Comparison of ENCODE assay signal across 19 cellular contexts in the genomic region with DNA sequence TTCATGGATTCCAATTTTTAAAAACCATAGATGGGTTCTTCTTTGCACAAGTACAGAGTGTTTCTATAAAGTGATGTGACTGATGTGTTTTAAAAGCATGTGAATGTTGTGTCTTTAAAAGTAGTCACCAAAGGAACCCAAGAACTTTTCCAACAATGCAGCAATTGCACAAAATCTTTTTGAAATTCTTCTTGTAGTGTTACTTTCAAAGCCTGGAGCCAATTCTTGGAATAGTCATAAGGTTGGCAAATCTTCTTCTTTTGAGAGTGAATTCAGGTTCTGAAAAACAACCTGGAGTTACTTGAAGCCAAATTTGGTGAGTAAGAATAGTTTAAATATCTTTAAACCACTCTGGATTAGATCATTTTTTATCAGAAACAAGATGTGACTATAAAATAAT. TPM values are rescaled to one million over a fixed set of nuclear protein-coding genes. Genes with fewer than 3 reads are reported as not detected.
DNase-seq lines count a peak whose midpoint lies in the region; ATAC-seq and TF ChIP-seq lines count a peak whose summit lies in the region.
"Had no signal": no experiment of that assay in that cellular context is flagged by ENCODE, and none has a peak within 500 bp of the region (broad histone marks: within the 10 kb centered on the region; RNA-seq: fewer than 3 reads in every experiment).

No MANE protein-coding gene starts in this region.

- peak overlapping the region in 1 of 2 donors; percentile 6 for H3K27ac ChIP-seq in right atrium auricular region
- H3K27ac ChIP-seq: A549, SK-N-MC had no signal

- H3K36me3 Mint-ChIP-seq in osteocyte (ENCODE audit: unreplicated experiment) = peaks cover 72% of the 10 kb centered on the region

- TF ChIP-seq CTCF in epithelial cell of esophagus (IDR thresholded peaks at IDR 0.05; ENCODE audit: insufficient read depth, low read depth, low read length, missing control alignments) (no peak), osteocyte (IDR thresholded peaks at IDR 0.05) (no peak), right atrium auricular region (IDR thresholded peaks at IDR 0.05) (no peak)

- no peaks in the 10 kb centered on the region for H3K27me3 ChIP-seq in right atrium auricular region

- H3K4me3 ChIP-seq in epithelial cell of esophagus (ENCODE audit: low read length) (no peak overlapping the region), right atrium auricular region (no peak overlapping the region)
- H3K4me3 ChIP-seq: A549, HAP-1, SK-N-MC had no signal

- H3K4me3 Mint-ChIP-seq in osteocyte (ENCODE audit: unreplicated experiment) = no peak overlapping the region
- H3K4me3 Mint-ChIP-seq: activated CD4-positive, alpha-beta T cell treated with anti-CD3 and anti-CD28 coated beads, Interleukin-2, amount 10 ng/mL, durations not matched to agents 24 days and 14 days; CD8-positive, alpha-beta memory T cell; nephron had no signal

- DNase-seq in AG08395 (ENCODE audit: low spot score) = peak; percentile 42
- peak; percentile 62 for DNase-seq in amniotic epithelial cell (ENCODE audit: low read depth)
- DNase-seq in epithelial cell of esophagus (ENCODE audit: low read depth) = peak; percentile 58
- DNase-seq in osteocyte (ENCODE audit: extremely low spot score, unreplicated experiment) = no peak
- no peak for DNase-seq in activated naive CD4-positive, alpha-beta T cell treated with anti-CD3 and anti-CD28 coated beads, Interleukin-2, amount 50 U/mL, for 16 hours
- no peak for DNase-seq in right atrium auricular region (ENCODE audit: low spot score)
- no peak for DNase-seq in A172 (ENCODE audit: low spot score)
- no peak for DNase-seq in left lobe of liver (ENCODE audit: low spot score)
- DNase-seq: CD8-positive, alpha-beta memory T cell; MM.1S; NCI-H2029; NCI-H526 treated with DMSO at 0.1 percent for 48 hours; PC-3 had no signal

- H3K27me3 Mint-ChIP-seq in osteocyte (ENCODE audit: unreplicated experiment) = no peaks in the 10 kb centered on the region
- H3K27me3 Mint-ChIP-seq: activated CD4-positive, alpha-beta T cell treated with anti-CD3 and anti-CD28 coated beads, Interleukin-2, amount 10 ng/mL, durations not matched to agents 24 days and 14 days had no signal

- H3K9me3 ChIP-seq in right atrium auricular region = no peaks in the 10 kb centered on the region
- H3K9me3 ChIP-seq: A549, HAP-1 had no signal

- peaks cover 10% of the 10 kb centered on the region for H3K36me3 ChIP-seq in right atrium auricular region
- H3K36me3 ChIP-seq: HAP-1 had no signal

- peaks cover 0 to 21% of the 10 kb centered on the region in 2 donors for H3K4me1 ChIP-seq in right atrium auricular region
- H3K4me1 ChIP-seq: A549, HAP-1 had no signal

- no peaks in the 10 kb centered on the region for H3K9me3 Mint-ChIP-seq in osteocyte (ENCODE audit: unreplicated experiment)
- H3K9me3 Mint-ChIP-seq: CD8-positive, alpha-beta memory T cell had no signal

- H3K4me1 Mint-ChIP-seq in osteocyte (ENCODE audit: unreplicated experiment) = peaks cover 68% of the 10 kb centered on the region

- peak overlapping the region; percentile 28 for H3K27ac Mint-ChIP-seq in osteocyte (ENCODE audit: unreplicated experiment)
- H3K27ac Mint-ChIP-seq: activated CD4-positive, alpha-beta T cell treated with anti-CD3 and anti-CD28 coated beads, Interleukin-2, amount 10 ng/mL, durations not matched to agents 24 days and 14 days; activated naive CD4-positive, alpha-beta T cell treated with anti-CD3 and anti-CD28 coated beads, Interleukin-2, amount 50 U/mL, for 72 hours; CD8-positive, alpha-beta memory T cell; nephron had no signal

- no peak for ATAC-seq in left lobe of liver
- ATAC-seq: A549; activated naive CD4-positive, alpha-beta T cell treated with anti-CD3 and anti-CD28 coated beads, Interleukin-2, amount 50 U/mL, for 72 hours; PC-3 had no signal

RNA-seq across cellular contexts. Expression of a gene that starts 10.5 kb away (rescaled TPM):
- total RNA-seq in osteocyte (78.2 and 93.7 TPM in 2 replicates), right atrium auricular region (10 to 100 TPM; 41.1 to 45.0 TPM), left lobe of liver (18.7 TPM)
- total RNA-seq in A172 (2014; rRNA removed; shearing (Covaris generic)) = 4.8 and 11.2 TPM in 2 replicates

Comparison
In these comparisons a context has a peak if more than half of its experiments do, and no peak if none do; other contexts are left out.
1. DNase-seq: peak in AG08395 (single experiment), amniotic epithelial cell (single experiment) and epithelial cell of esophagus (single experiment); none in osteocyte (single experiment), activated naive CD4-positive, alpha-beta T cell treated with anti-CD3 and anti-CD28 coated beads, Interleukin-2, amount 50 U/mL, for 16 hours (single experiment), right atrium auricular region (single experiment), A172 (single experiment) and left lobe of liver (single experiment).